Comparison of ENCODE assay signal across 8 cellular contexts in genomic region chr22:22168190-22168940, GRCh38.
DNase-seq lines count a peak whose midpoint lies in the region; ATAC-seq and TF ChIP-seq lines count a peak whose summit lies in the region.

No MANE protein-coding gene starts in this region.

- no peaks in the 10 kb centered on the region for H3K9me3 Mint-ChIP-seq in activated CD4-positive, alpha-beta T cell treated with anti-CD3 and anti-CD28 coated beads, Interleukin-2, amount 10 ng/mL, durations not matched to agents 7 days and 5 days
- H3K9me3 Mint-ChIP-seq in brain (peaks cover 0 to 3% (median 0%) of the 10 kb centered on the region in 5 experiments), natural killer cell (no peaks in the 10 kb centered on the region)

- ATAC-seq in HG02678 (IDR thresholded peaks at IDR 0.05; ENCODE audit: unreplicated experiment) (peak; percentile 41), natural killer cell (peak; percentile 51 to 52 (median 52)), GM19023 (IDR thresholded peaks at IDR 0.05; ENCODE audit: unreplicated experiment) (no peak)

- no peak for DNase-seq in activated CD4-positive, alpha-beta T cell treated with anti-CD3 and anti-CD28 coated beads, Interleukin-2, amount 10 ng/mL, durations not matched to agents 7 days and 5 days
- no peak for DNase-seq in activated CD4-positive, alpha-beta T cell treated with anti-CD3 and anti-CD28 coated beads, Interleukin-2, amount 50 U/mL, for 48 hours
- DNase-seq in NCI-H2171 treated with DMSO at 0.1 percent for 48 hours (lab: John Stamatoyannopoulos, UW) (peak; percentile 96), natural killer cell (no peak), HuH-7 (ENCODE audit: low spot score) (no peak)

- H3K4me3 Mint-ChIP-seq in activated CD4-positive, alpha-beta T cell treated with anti-CD3 and anti-CD28 coated beads, Interleukin-2, amount 10 ng/mL, durations not matched to agents 7 days and 5 days: no peak overlapping the region
- H3K4me3 Mint-ChIP-seq in brain (peak overlapping the region; percentile 50 to 79 (median 78)), natural killer cell (peak overlapping the region; percentile 77)

- peaks cover 14% of the 10 kb centered on the region for H3K4me1 Mint-ChIP-seq in activated CD4-positive, alpha-beta T cell treated with anti-CD3 and anti-CD28 coated beads, Interleukin-2, amount 10 ng/mL, durations not matched to agents 7 days and 5 days
- H3K4me1 Mint-ChIP-seq in brain (peaks cover 6% of the 10 kb centered on the region), natural killer cell (peaks cover 16 to 17% of the 10 kb centered on the region in 2 donors)

- no peaks in the 10 kb centered on the region for H3K36me3 Mint-ChIP-seq in activated CD4-positive, alpha-beta T cell treated with anti-CD3 and anti-CD28 coated beads, Interleukin-2, amount 10 ng/mL, durations not matched to agents 7 days and 5 days (ENCODE audit: low read depth)
- H3K36me3 Mint-ChIP-seq in brain (no peaks in the 10 kb centered on the region), natural killer cell (no peaks in the 10 kb centered on the region)

- POLR2A ChIA-PET in activated CD4-positive, alpha-beta T cell treated with anti-CD3 and anti-CD28 coated beads, Interleukin-2, amount 10 ng/mL, durations not matched to agents 7 days and 5 days (lab: Charles Lee): no interaction called here

- CTCF ChIA-PET in activated CD4-positive, alpha-beta T cell treated with anti-CD3 and anti-CD28 coated beads, Interleukin-2, amount 10 ng/mL, durations not matched to agents 7 days and 5 days (lab: Charles Lee): interaction anchor here (1.0 to 1.6 kb wide), 4 partner anchors 11 to 85 kb away, joined by 3 to 5 read pairs (median 3); no protein-coding TSS in a partner anchor

- peaks cover 11% of the 10 kb centered on the region for H3K27me3 Mint-ChIP-seq in activated CD4-positive, alpha-beta T cell treated with anti-CD3 and anti-CD28 coated beads, Interleukin-2, amount 10 ng/mL, durations not matched to agents 7 days and 5 days
- H3K27me3 Mint-ChIP-seq in brain (peaks cover 39% of the 10 kb centered on the region), natural killer cell (ENCODE audit: low read depth in 2 of 2) (no peaks in the 10 kb centered on the region)

- H3K27ac Mint-ChIP-seq in activated CD4-positive, alpha-beta T cell treated with anti-CD3 and anti-CD28 coated beads, Interleukin-2, amount 10 ng/mL, durations not matched to agents 7 days and 5 days: peak overlapping the region; percentile 79
- no peak overlapping the region for H3K27ac Mint-ChIP-seq in brain
- peak overlapping the region; percentile 73 to 82 for H3K27ac Mint-ChIP-seq in natural killer cell

- intact Hi-C loops in natural killer cell (cut with micrococcal nuclease): no loop called here

- TF ChIP-seq CTCF in brain (conservative IDR thresholded peaks at IDR 0.05) (no peak), natural killer cell (IDR thresholded peaks at IDR 0.05) (no peak)

Comparison
In these comparisons a context has a peak if more than half of its experiments do, and no peak if none do; other contexts are left out.
1. H3K27ac Mint-ChIP-seq: peak in activated CD4-positive, alpha-beta T cell treated with anti-CD3 and anti-CD28 coated beads, Interleukin-2, amount 10 ng/mL, durations not matched to agents 7 days and 5 days (single experiment) and natural killer cell (2 of 2); none in brain (0 of 5).